Comparison of ENCODE assay signal across 22 cellular contexts in the genomic region with DNA sequence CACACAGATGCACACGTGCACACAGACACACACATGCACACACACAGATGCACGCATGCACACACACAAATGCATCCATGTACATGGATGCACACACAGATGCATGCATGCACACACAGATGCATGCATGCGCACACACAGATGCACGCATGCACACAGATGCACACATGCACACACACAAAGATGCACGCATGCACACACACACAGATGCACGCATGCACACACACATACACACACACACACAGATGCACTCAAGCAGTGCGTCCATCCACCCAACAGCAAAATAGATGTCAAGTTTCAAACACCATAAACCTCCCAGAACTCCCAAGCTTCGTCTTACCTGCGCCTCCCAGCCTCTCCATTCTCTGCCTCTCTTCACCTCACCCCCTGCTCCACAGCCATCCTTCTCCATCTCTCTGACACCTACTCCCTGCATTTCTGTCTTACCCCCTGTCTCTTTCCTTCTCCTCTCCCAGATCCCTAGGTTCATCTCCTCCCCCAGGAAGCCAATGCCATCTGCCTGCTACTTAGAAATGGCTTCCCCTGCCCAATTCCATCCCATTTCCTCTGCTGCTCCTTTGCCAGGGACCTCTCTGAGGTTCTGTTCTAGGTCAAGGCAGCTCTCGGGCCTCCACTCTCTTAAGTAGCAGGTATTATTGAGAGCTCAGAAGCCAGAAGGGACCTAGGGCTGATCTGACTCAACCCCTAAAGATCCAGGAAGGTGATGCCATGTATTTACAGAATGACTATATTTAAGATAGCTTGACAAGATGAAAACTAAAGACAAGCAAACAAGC.
"Had no signal": no experiment of that assay in that cellular context is flagged by ENCODE, and none has a peak within 500 bp of the region (broad histone marks: within the 10 kb centered on the region; RNA-seq: fewer than 3 reads in every experiment).

No MANE protein-coding gene starts in this region.

- H2AFZ ChIP-seq: parathyroid adenoma had no signal

- H3K9ac ChIP-seq: parathyroid adenoma had no signal

- H3K27me3 ChIP-seq: body of pancreas, cardiac muscle cell, stomach, thyroid gland had no signal

- H3K36me3 ChIP-seq: cardiac muscle cell, stomach, thyroid gland had no signal

- H3K9me3 ChIP-seq: body of pancreas, psoas muscle, stomach, thyroid gland had no signal

- H3K27ac ChIP-seq: body of pancreas, cardiac muscle cell, parathyroid adenoma, psoas muscle, stomach, thyroid gland had no signal

- H3K4me1 ChIP-seq: body of pancreas, parathyroid adenoma, psoas muscle, stomach, thyroid gland had no signal

- ATAC-seq: activated CD8-positive, alpha-beta T cell treated with anti-CD3 and anti-CD28 coated beads for 36 hours; body of pancreas; esophagus mucosa; left colon; psoas muscle; stimulated activated naive B cell treated with anti-CD40 and anti-IgM and Interleukin-4, amounts not matched to agents 10 μg/mL and 1 μg/mL and 100 μg/mL, for 72 hours had no signal

- H3K4me3 ChIP-seq: body of pancreas, cardiac muscle cell, psoas muscle, stomach, thyroid gland had no signal

- H3K79me2 ChIP-seq: parathyroid adenoma had no signal

- DNase-seq: activated B cell treated with CpG ODN at 0.5 μM for 24 hours; activated CD4-positive, alpha-beta T cell treated with anti-CD3 and anti-CD28 coated beads, Interleukin-2, amount 50 U/mL, for 1 hour; activated CD8-positive, alpha-beta T cell treated with anti-CD3 and anti-CD28 coated beads for 36 hours; activated T-cell treated with anti-CD3 and anti-CD28 coated beads, Interleukin-2, amount 50 U/mL, for 48 hours; aorta; body of pancreas; cortex of kidney; foreskin melanocyte; left colon; mammary epithelial cell; naive B cell; nephron progenitor cell; psoas muscle; stimulated activated CD4-positive, alpha-beta T cell treated with anti-CD3 and anti-CD28 coated beads, Interleukin-15, amount 100 ng/mL, for 24 hours; stimulated activated CD4-positive, alpha-beta T cell treated with anti-CD3 and anti-CD28 coated beads, Interleukin-2, amount 100 ng/mL, for 24 hours; stimulated activated naive B cell treated with anti-CD40 and anti-IgM and Interleukin-4, amounts not matched to agents 10 μg/mL and 1 μg/mL and 100 μg/mL, for 72 hours; stomach; T-helper 1 cell; thyroid gland had no signal
